In the genomic region with DNA sequence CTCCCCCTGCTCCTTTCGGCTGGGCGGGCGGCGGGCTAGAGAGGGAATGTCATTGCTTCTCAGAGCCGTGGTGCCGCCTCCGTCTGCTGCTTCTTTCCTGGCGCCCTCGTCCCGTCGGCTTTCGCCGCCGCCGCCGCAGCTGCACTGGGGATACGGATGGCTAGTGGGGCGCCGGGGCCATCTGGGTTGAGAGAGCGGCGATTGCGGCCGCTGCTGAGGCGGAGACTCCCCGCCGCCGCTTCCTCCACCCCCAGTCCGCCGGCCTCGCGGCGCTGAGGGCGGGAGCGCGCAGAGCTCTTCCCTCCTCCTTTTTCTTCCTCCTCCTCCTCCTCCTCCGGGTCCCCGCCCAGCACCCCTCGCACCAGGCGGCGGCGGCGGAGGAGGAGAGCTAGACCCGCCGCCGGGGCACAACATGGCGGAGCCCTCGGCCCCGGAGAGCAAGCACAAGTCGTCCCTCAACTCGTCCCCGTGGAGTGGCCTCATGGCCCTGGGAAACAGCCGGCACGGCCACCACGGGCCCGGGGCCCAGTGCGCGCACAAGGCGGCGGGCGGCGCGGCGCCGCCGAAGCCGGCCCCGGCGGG, we compare ENCODE assay signal across 8 cellular contexts. TPM values are rescaled to one million over a fixed set of nuclear protein-coding genes. Genes with fewer than 3 reads are reported as not detected.
DNase-seq lines count a peak whose midpoint lies in the region; ATAC-seq and TF ChIP-seq lines count a peak whose summit lies in the region.

TSS of gene STT3B (plus strand) at position 339 of the 582 bp plus-strand sequence. CDS start at position 413, 74 bp downstream.

- DNase-seq in AG09319 (ENCODE audit: extremely low read depth, low read depth) = peak; percentile 63
- DNase-seq in NCI-H526 treated with DMSO at 0.1 percent for 48 hours (lab: John Stamatoyannopoulos, UW) = peak; percentile 80
- DNase-seq in activated CD8-positive, alpha-beta memory T cell treated with anti-CD3 and anti-CD28 coated beads, Interleukin-2, amount 10 ng/mL, durations not matched to agents 7 days and 5 days = peak; percentile 89
- DNase-seq in epithelial cell of prostate (ENCODE audit: low read depth, low spot score) = peak; percentile 34
- peak; percentile 71 to 83 for DNase-seq in stimulated activated CD8-positive, alpha-beta memory T cell treated with anti-CD3 and anti-CD28 coated beads, Interleukin-7, amount 100 ng/mL, for 4 hours (ENCODE audit: low read depth in 2 of 2)

- CTCF ChIA-PET in activated CD8-positive, alpha-beta memory T cell treated with anti-CD3 and anti-CD28 coated beads, Interleukin-2, amount 10 ng/mL, durations not matched to agents 7 days and 5 days (lab: Charles Lee) = interaction anchor here (0.5 to 3.0 kb wide), 8 partner anchors 10 to 877 kb away, joined by 3 to 11 read pairs (median 4); no protein-coding TSS in a partner anchor

- H3K27ac ChIP-seq in epithelial cell of prostate (peak within 1 kb of the TSS; percentile 93), muscle layer of colon (ENCODE audit: low read depth, low read length) (peak within 1 kb of the TSS; percentile 89)

- H3K27me3 ChIP-seq in muscle layer of colon (ENCODE audit: control insufficient read depth in 1 of 2, insufficient read depth in 2 of 2, low read length in 2 of 2) = no peaks in the 10 kb centered on the region

- no peaks in the 10 kb centered on the region for H3K9me3 ChIP-seq in muscle layer of colon (ENCODE audit: low read length)

- peaks cover 17% of the 10 kb centered on the region for H3K36me3 Mint-ChIP-seq in activated CD8-positive, alpha-beta memory T cell treated with anti-CD3 and anti-CD28 coated beads, Interleukin-2, amount 10 ng/mL, durations not matched to agents 7 days and 5 days

- peaks cover 20% of the 10 kb centered on the region for H3K4me1 ChIP-seq in muscle layer of colon (ENCODE audit: insufficient read depth, low read length)

- H3K4me1 Mint-ChIP-seq in activated CD8-positive, alpha-beta memory T cell treated with anti-CD3 and anti-CD28 coated beads, Interleukin-2, amount 10 ng/mL, durations not matched to agents 7 days and 5 days = peaks cover 21% of the 10 kb centered on the region

- H3K36me3 ChIP-seq in muscle layer of colon (ENCODE audit: insufficient read depth, low read length) = no peaks in the 10 kb centered on the region

- peak within 1 kb of the TSS; percentile 94 for H3K9ac ChIP-seq in muscle layer of colon (ENCODE audit: low read length)

- ATAC-seq in GM18867 (IDR thresholded peaks at IDR 0.05; ENCODE audit: unreplicated experiment) = peak; percentile 60
- peak; percentile 51 for ATAC-seq in HG03066 (IDR thresholded peaks at IDR 0.05; ENCODE audit: low read depth, unreplicated experiment)
- ATAC-seq in activated CD8-positive, alpha-beta memory T cell treated with anti-CD3 and anti-CD28 coated beads, Interleukin-2, amount 10 ng/mL, durations not matched to agents 7 days and 5 days = peak; percentile 67

- TF ChIP-seq CTCF in AG09319 (IDR thresholded peaks at IDR 0.05; ENCODE audit: low read depth, low read length) = no peak

- H3K27ac Mint-ChIP-seq in activated CD8-positive, alpha-beta memory T cell treated with anti-CD3 and anti-CD28 coated beads, Interleukin-2, amount 10 ng/mL, durations not matched to agents 7 days and 5 days = peak within 1 kb of the TSS; percentile 99

- H3K4me3 ChIP-seq in muscle layer of colon (ENCODE audit: low read depth in 1 of 2, low read length in 2 of 2) = peak within 1 kb of the TSS; percentile 91 to 93

- H3K4me3 Mint-ChIP-seq in activated CD8-positive, alpha-beta memory T cell treated with anti-CD3 and anti-CD28 coated beads, Interleukin-2, amount 10 ng/mL, durations not matched to agents 7 days and 5 days = peak within 1 kb of the TSS; percentile 97

- no peaks in the 10 kb centered on the region for H3K27me3 Mint-ChIP-seq in activated CD8-positive, alpha-beta memory T cell treated with anti-CD3 and anti-CD28 coated beads, Interleukin-2, amount 10 ng/mL, durations not matched to agents 7 days and 5 days

- H3K9me3 Mint-ChIP-seq in activated CD8-positive, alpha-beta memory T cell treated with anti-CD3 and anti-CD28 coated beads, Interleukin-2, amount 10 ng/mL, durations not matched to agents 7 days and 5 days (ENCODE audit: low read depth) = no peaks in the 10 kb centered on the region

RNA-seq across cellular contexts. Expression of gene STT3B, which starts in this region (rescaled TPM):
- 100 to 1,000 TPM in 1 of 2 experiments, 10 to 100 TPM in 1; 90.0 to 126 TPM for total RNA-seq in activated CD8-positive, alpha-beta memory T cell treated with anti-CD3 and anti-CD28 coated beads, Interleukin-2, amount 10 ng/mL, durations not matched to agents 7 days and 5 days

Comparison
In these comparisons a context has a peak if more than half of its experiments do, and no peak if none do; other contexts are left out.
1. Peak in every context shown above with its lines: DNase-seq, ATAC-seq, H3K4me3 ChIP-seq and H3K27ac ChIP-seq.
2. DNase-seq: peak in every context shown above with its lines; median percentile 89 in activated CD8-positive, alpha-beta memory T cell treated with anti-CD3 and anti-CD28 coated beads, Interleukin-2, amount 10 ng/mL, durations not matched to agents 7 days and 5 days; 80 in NCI-H526 treated with DMSO at 0.1 percent for 48 hours; 77 in stimulated activated CD8-positive, alpha-beta memory T cell treated with anti-CD3 and anti-CD28 coated beads, Interleukin-7, amount 100 ng/mL, for 4 hours; 63 in AG09319; 34 in epithelial cell of prostate.